2 cellular contexts compared by ENCODE assay signal in genomic region chr1:224846119-224846907, GRCh38.
TF ChIP-seq lines count a peak whose summit lies in the region.

No MANE protein-coding gene starts in this region.

TF ChIP-seq in GM23338, 12 proteins besides CTCF, POLR2A, EP300 and RAD21:
- TF ChIP-seq ZNF462 (CRISPR knock-in tag; IDR thresholded peaks at IDR 0.05) (0 out of 2 replicates have a peak, but pooled peaks have one; percentile 40), ZNF331 (CRISPR knock-in tag; IDR thresholded peaks at IDR 0.05; ENCODE audit: low read depth) (no peak), CREB1 (CRISPR knock-in tag; IDR thresholded peaks at IDR 0.05; ENCODE audit: low read depth) (0 out of 2 replicates have a peak, but pooled peaks have one; percentile 27)

TF ChIP-seq in H1, 55 proteins besides CTCF, POLR2A, EP300 and RAD21:
- TF ChIP-seq ASH2L (IDR thresholded peaks at IDR 0.05; ENCODE audit: low read length) (no peak), POLR2AphosphoS5 (IDR thresholded peaks at IDR 0.05; ENCODE audit: low read depth, low read length) (no peak), CHD2 (IDR thresholded peaks at IDR 0.05; ENCODE audit: low read length) (no peak), CEBPB (IDR thresholded peaks at IDR 0.05; ENCODE audit: low read depth, low read length) (no peak), EGR1 (IDR thresholded peaks at IDR 0.05; ENCODE audit: borderline replicate concordance, low read depth, low read length) (no peak), KDM4A (IDR thresholded peaks at IDR 0.05; ENCODE audit: low read depth, low read length, severe bottlenecking) (no peak), NANOG (IDR thresholded peaks at IDR 0.05; ENCODE audit: insufficient read depth, low read depth, low read length, poor library complexity, severe bottlenecking) (no peak), SP4 (IDR thresholded peaks at IDR 0.05; ENCODE audit: low read length) (no peak), GTF2F1 (IDR thresholded peaks at IDR 0.05; ENCODE audit: borderline replicate concordance, low read depth, low read length) (no peak), USF2 (IDR thresholded peaks at IDR 0.05; ENCODE audit: low read length) (no peak), POU5F1 (IDR thresholded peaks at IDR 0.05; ENCODE audit: low read depth, low read length) (no peak), SP2 (IDR thresholded peaks at IDR 0.05; ENCODE audit: low read length) (no peak), PHF8 (conservative IDR thresholded peaks at IDR 0.05; ENCODE audit: low read depth, low read length) (no peak), HDAC6 (IDR thresholded peaks at IDR 0.05; ENCODE audit: low read depth, low read length) (no peak), E2F6 (IDR thresholded peaks at IDR 0.05) (no peak), BACH1 (IDR thresholded peaks at IDR 0.05; ENCODE audit: low read length) (no peak), RFX5 (IDR thresholded peaks at IDR 0.05; ENCODE audit: borderline replicate concordance, low read depth, low read length) (no peak), CTBP2 (IDR thresholded peaks at IDR 0.05; ENCODE audit: borderline replicate concordance, insufficient read depth, insufficient read length, low read length) (no peak), RXRA (IDR thresholded peaks at IDR 0.05; ENCODE audit: insufficient read depth, low read depth, low read length) (no peak), TCF12 (IDR thresholded peaks at IDR 0.05; ENCODE audit: low read depth, low read length) (no peak)
TF ChIP-seq in H1: peak in this region for 0.
